8 cellular contexts compared by ENCODE assay signal in genomic region chr4:37682701-37683401, GRCh38. TPM values are rescaled to one million over a fixed set of nuclear protein-coding genes. Genes with fewer than 3 reads are reported as not detected.
A peak's percentile ranks its signal among the peaks of the same experiment; 100 is the strongest.
DNase-seq lines count a peak whose midpoint lies in the region; ATAC-seq and TF ChIP-seq lines count a peak whose summit lies in the region.

No MANE protein-coding gene starts in this region.

- no peak overlapping the region for H3K4me3 ChIP-seq in GM12864 (ENCODE audit: low read depth, low read length)
- peak overlapping the region; percentile 55 for H3K4me3 ChIP-seq in OCI-LY7 (ENCODE audit: low read depth, low read length, poor library complexity, severe bottlenecking)

- ATAC-seq in GM21825 (IDR thresholded peaks at IDR 0.05; ENCODE audit: unreplicated experiment): peak; percentile 21
- ATAC-seq in left lobe of liver: peak; percentile 24

- no TSS peak for BruUV-seq in OCI-LY7 (replicated peaks; lab: Mats Ljungman, UMichigan)

- POLR2A ChIA-PET in OCI-LY7 (lab: Charles Lee): interaction anchor here (0.9 to 1.8 kb wide), 4 partner anchors 10 to 50 kb away, joined by 3 to 7 read pairs (median 5); no protein-coding TSS in a partner anchor

- H3K79me2 ChIP-seq in OCI-LY7 (ENCODE audit: insufficient read depth, low read depth, low read length): peaks cover 74% of the 10 kb centered on the region

- peaks cover 73% of the 10 kb centered on the region for H3K4me1 ChIP-seq in OCI-LY7 (ENCODE audit: insufficient read depth, low read length, poor library complexity, severe bottlenecking)

- TF ChIP-seq CTCF in GM12864 (IDR thresholded peaks at IDR 0.05; ENCODE audit: low read depth, low read length, missing control alignments): peak; percentile 14
- TF ChIP-seq CTCF in OCI-LY7 (conservative IDR thresholded peaks at IDR 0.05; ENCODE audit: low read length): peak; percentile 70

- no peaks in the 10 kb centered on the region for H3K9me3 ChIP-seq in OCI-LY7 (ENCODE audit: low read length)

- peak overlapping the region; percentile 75 for H3K27ac ChIP-seq in OCI-LY7 (ENCODE audit: low read depth, low read length, poor library complexity, severe bottlenecking)

- CTCF ChIA-PET in OCI-LY7 (lab: Charles Lee; ENCODE audit: unreplicated experiment): no interaction called here

- no peaks in the 10 kb centered on the region for H3K9me2 ChIP-seq in OCI-LY7 (ENCODE audit: insufficient read depth, low read length)

- no peak overlapping the region for H2AFZ ChIP-seq in OCI-LY7 (ENCODE audit: low read length)

- DNase-seq in GM12864 (ENCODE audit: low read depth) (peak; percentile 38), OCI-LY7 (ENCODE audit: low spot score) (peak; percentile 65), left lobe of liver (ENCODE audit: low spot score) (no peak), cardiac septum (ENCODE audit: low spot score) (no peak), COLO829 (ENCODE audit: low spot score) (no peak)
- DNase-seq in stimulated activated CD4-positive, alpha-beta T cell treated with anti-CD3 and anti-CD28 coated beads, Interleukin-15, amount 100 ng/mL, for 24 hours: no peak
- no peak for DNase-seq in stimulated activated CD4-positive, alpha-beta T cell treated with anti-CD3 and anti-CD28 coated beads, Interleukin-2, amount 100 ng/mL, for 48 hours

- H3K36me3 ChIP-seq in OCI-LY7 (ENCODE audit: insufficient read depth, low read length): peaks cover 24% of the 10 kb centered on the region

- intact Hi-C loops in OCI-LY7 (cut with micrococcal nuclease; ENCODE audit: unreplicated experiment): loop anchor here (5.0 kb wide), 1 partner anchor 169 kb away; no protein-coding TSS in a partner anchor
- intact Hi-C loops in cardiac septum (cut with DNase I): loop anchor here (10.0 kb wide), 1 partner anchor 352 kb away; no protein-coding TSS in a partner anchor

- H4K20me1 ChIP-seq in OCI-LY7 (ENCODE audit: insufficient read depth, low read length): no peaks in the 10 kb centered on the region

- H3K4me2 ChIP-seq in OCI-LY7 (ENCODE audit: low read length): peak overlapping the region; percentile 71

RNA-seq across cellular contexts. Expression of gene RELL1, which starts 3.3 kb away (rescaled TPM):
- 60.7 and 62.3 TPM in 2 replicates for total RNA-seq in OCI-LY7 (2014; rRNA removed; shearing (Covaris generic))
- total RNA-seq in OCI-LY7 (2022): 51.6 and 53.5 TPM in 2 replicates
- total RNA-seq in left lobe of liver: 3.9 TPM
- 40.6 TPM for total RNA-seq in cardiac septum

Comparison
In these comparisons a context has a peak if more than half of its experiments do, and no peak if none do; other contexts are left out.
1. DNase-seq: peak in GM12864 (single experiment) and OCI-LY7 (single experiment); none in left lobe of liver (single experiment), stimulated activated CD4-positive, alpha-beta T cell treated with anti-CD3 and anti-CD28 coated beads, Interleukin-15, amount 100 ng/mL, for 24 hours (single experiment), cardiac septum (single experiment), COLO829 (single experiment) and stimulated activated CD4-positive, alpha-beta T cell treated with anti-CD3 and anti-CD28 coated beads, Interleukin-2, amount 100 ng/mL, for 48 hours (0 of 2).